Comparison of ENCODE assay signal across 12 cellular contexts in genomic region chr11:96254854-96255253, GRCh38.
A peak's percentile ranks its signal among the peaks of the same experiment; 100 is the strongest.
DNase-seq lines count a peak whose midpoint lies in the region; ATAC-seq and TF ChIP-seq lines count a peak whose summit lies in the region.
"Had no signal": no experiment of that assay in that cellular context is flagged by ENCODE, and none has a peak within 500 bp of the region (broad histone marks: within the 10 kb centered on the region; RNA-seq: fewer than 3 reads in every experiment).

No MANE protein-coding gene starts in this region.

- CTCF ChIA-PET in CD4-positive, alpha-beta T cell (lab: Charles Lee), result interaction anchor here (0.6 to 4.7 kb wide), 6 partner anchors 10 to 88 kb away, joined by 3 to 23 read pairs (median 3); partner anchors contain the start of gene MAML2
- CTCF ChIA-PET in mammary epithelial cell (lab: Charles Lee; ENCODE audit: low non-redundant PET), result no interaction called here

- no peak overlapping the region for H2AFZ ChIP-seq in mammary epithelial cell (ENCODE audit: low read depth, low read length)

- in situ Hi-C loops in mammary epithelial cell (cut with MboI; ENCODE audit: low sequenced_read_pairs in 2 of 2), result no loop called here

- no peak for TF ChIP-seq CTCF in CD4-positive, alpha-beta T cell (IDR thresholded peaks at IDR 0.05)
- TF ChIP-seq CTCF in mammary epithelial cell (conservative IDR thresholded peaks at IDR 0.05 in 1 of 2, IDR thresholded peaks at IDR 0.05 in 1 of 2; ENCODE audit: extremely low read depth in 1 of 2, insufficient read depth in 1 of 2, low read depth in 1 of 2, low read length in 2 of 2) (no peak), nephron progenitor cell (IDR thresholded peaks at IDR 0.05) (no peak)

- WGBS in mammary epithelial cell (ENCODE audit: low coverage, missing lambda C conversion rate), result 70% methylated on average over 8 of the region's 8 CpGs

- ATAC-seq in CD4-positive, alpha-beta T cell (ENCODE audit: poor library complexity), result no peak
- ATAC-seq in GM19023 (IDR thresholded peaks at IDR 0.05; ENCODE audit: unreplicated experiment), result no peak
- ATAC-seq in HG02970 (IDR thresholded peaks at IDR 0.05; ENCODE audit: low FRiP score, unreplicated experiment), result no peak
- no peak for ATAC-seq in HG03565 (IDR thresholded peaks at IDR 0.05; ENCODE audit: unreplicated experiment)
- ATAC-seq: HCT116 had no signal

- peaks cover 28% of the 10 kb centered on the region for H3K36me3 Mint-ChIP-seq in CD4-positive, alpha-beta T cell (ENCODE audit: low read depth)
- peaks cover 10% of the 10 kb centered on the region for H3K36me3 Mint-ChIP-seq in nephron progenitor cell (ENCODE audit: low read depth)

- no peak for DNase-seq in CD4-positive, alpha-beta T cell
- DNase-seq in KG1 (lab: John Stamatoyannopoulos, UW), result peak; percentile 10
- no peak for DNase-seq in mammary epithelial cell
- no peak for DNase-seq in nephron progenitor cell
- DNase-seq in NCI-H1092 treated with DMSO at 0.1 percent for 48 hours (lab: John Stamatoyannopoulos, UW), result no peak
- DNase-seq: NCI-H2029 treated with DMSO at 0.1 percent for 48 hours, T1000 had no signal

- peaks cover 39% of the 10 kb centered on the region for H3K79me2 ChIP-seq in mammary epithelial cell (ENCODE audit: insufficient read depth, low read length)

- H3K4me2 ChIP-seq in mammary epithelial cell (ENCODE audit: insufficient read depth, low read depth, low read length), result peak overlapping the region; percentile 76
- H3K4me2 ChIP-seq: KMS-11 had no signal

- intact Hi-C loops in CD4-positive, alpha-beta T cell (cut with DNase I, micrococcal nuclease), result loop anchor here (1.0 to 5.0 kb wide), 7 partner anchors 12 to 77 kb away; no protein-coding TSS in a partner anchor
- intact Hi-C loops in mammary epithelial cell (cut with micrococcal nuclease), result no loop called here

- peaks cover 39% of the 10 kb centered on the region for H3K4me1 ChIP-seq in mammary epithelial cell (ENCODE audit: insufficient read depth, low read length)

- H3K4me3 Mint-ChIP-seq in CD4-positive, alpha-beta T cell, result peak overlapping the region; percentile 64
- H3K4me3 Mint-ChIP-seq in nephron progenitor cell, result no peak overlapping the region

- H3K4me3 ChIP-seq in mammary epithelial cell (replicated peaks in 1 of 3; ENCODE audit: insufficient read depth in 1 of 3, low read depth in 2 of 3, low read length in 3 of 3), result no peak overlapping the region

- POLR2A ChIA-PET in CD4-positive, alpha-beta T cell (lab: Charles Lee), result interaction anchor here (0.6 to 6.2 kb wide), 9 partner anchors 12 to 241 kb away, joined by 3 to 33 read pairs (median 4); partner anchors contain the start of gene MAML2

- no peaks in the 10 kb centered on the region for H3K9me3 ChIP-seq in CD4-positive, alpha-beta T cell (ENCODE audit: control insufficient read depth, low read length)
- no peaks in the 10 kb centered on the region for H3K9me3 ChIP-seq in mammary epithelial cell (replicated peaks; ENCODE audit: insufficient read depth, low read length)

- no peak overlapping the region for H3K9ac ChIP-seq in mammary epithelial cell (ENCODE audit: insufficient read depth, low read length)
- H3K9ac ChIP-seq: KMS-11 had no signal

- dilution Hi-C loops in mammary epithelial cell (cut with HindIII; ENCODE audit: low sequenced_read_pairs), result loop anchor here (5.0 kb wide), 2 partner anchors 68 to 82 kb away; no protein-coding TSS in a partner anchor

- BruUV-seq in mammary epithelial cell (replicated peaks; lab: Mats Ljungman, UMichigan), result no TSS peak

- no peaks in the 10 kb centered on the region for H4K20me1 ChIP-seq in mammary epithelial cell (ENCODE audit: insufficient read depth, low read length)

- no peaks in the 10 kb centered on the region for H3K9me3 Mint-ChIP-seq in CD4-positive, alpha-beta T cell
- no peaks in the 10 kb centered on the region for H3K9me3 Mint-ChIP-seq in nephron progenitor cell

- peak overlapping the region; percentile 99 for H3K27ac Mint-ChIP-seq in CD4-positive, alpha-beta T cell
- H3K27ac Mint-ChIP-seq in nephron progenitor cell, result peak overlapping the region; percentile 68

- H3K27me3 Mint-ChIP-seq in CD4-positive, alpha-beta T cell, result no peaks in the 10 kb centered on the region
- H3K27me3 Mint-ChIP-seq in nephron progenitor cell (ENCODE audit: low read depth, poor library complexity), result peaks cover 6% of the 10 kb centered on the region

- H3K4me1 Mint-ChIP-seq in CD4-positive, alpha-beta T cell (ENCODE audit: low read depth), result peaks cover 92% of the 10 kb centered on the region
- H3K4me1 Mint-ChIP-seq in nephron progenitor cell, result peaks cover 70% of the 10 kb centered on the region

- no peaks in the 10 kb centered on the region for H3K36me3 ChIP-seq in mammary epithelial cell (ENCODE audit: insufficient read depth, low read length)

- no peaks in the 10 kb centered on the region for H3K27me3 ChIP-seq in CD4-positive, alpha-beta T cell (ENCODE audit: control insufficient read depth, insufficient read depth, low read length)
- H3K27me3 ChIP-seq in mammary epithelial cell (ENCODE audit: insufficient read depth, low read length), result no peaks in the 10 kb centered on the region

- H3K27ac ChIP-seq in CD4-positive, alpha-beta T cell (ENCODE audit: low read depth, low read length), result peak overlapping the region; percentile 53
- H3K27ac ChIP-seq in mammary epithelial cell (ENCODE audit: insufficient read depth, low read depth, low read length), result no peak overlapping the region
- H3K27ac ChIP-seq: KMS-11 had no signal
